ENCODE assay signal across 1 cellular context in the genomic region with DNA sequence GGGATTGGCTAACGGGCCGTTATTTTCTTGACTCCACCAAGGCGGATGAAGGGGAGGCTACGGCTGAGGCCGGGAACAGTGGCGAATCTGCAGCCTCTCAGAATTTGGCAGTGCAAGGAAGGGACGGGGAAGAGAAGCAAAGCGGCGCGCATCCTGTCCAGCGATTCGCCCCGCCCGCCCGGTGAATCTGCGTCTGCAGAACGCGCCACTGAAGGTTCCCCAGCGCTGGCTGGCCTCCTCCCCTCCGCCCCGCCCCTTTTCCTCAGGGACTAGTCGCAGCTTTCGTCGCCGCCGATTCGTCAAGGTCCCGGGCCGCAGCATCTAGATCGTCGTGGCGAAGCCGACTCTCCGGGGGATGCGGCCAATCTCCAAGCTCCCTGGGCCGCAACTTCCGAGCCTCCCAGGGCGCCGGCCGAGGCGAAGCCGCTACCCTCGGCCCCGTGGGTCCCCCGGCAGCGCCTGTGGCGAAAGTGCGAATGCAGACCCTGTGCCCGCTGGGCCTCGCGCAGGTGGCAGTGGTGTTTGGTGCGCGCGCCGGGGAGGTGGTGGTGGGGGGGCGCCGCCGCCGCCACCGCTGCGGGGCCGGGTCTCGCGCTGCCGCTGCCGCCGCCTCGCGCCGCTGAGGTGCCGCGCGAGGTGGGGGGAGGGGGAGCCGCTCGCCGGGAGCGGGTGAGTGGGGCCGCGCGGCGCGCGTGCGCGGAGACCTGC.
A peak's percentile ranks its signal among the peaks of the same experiment; 100 is the strongest.
TF ChIP-seq lines count a peak whose summit lies in the region.

A gene (plus strand): TSS at position 299 of the 708 bp plus-strand sequence. CDS start 978 bp downstream, outside the sequence.

TF ChIP-seq in K562, 482 proteins besides CTCF, POLR2A, EP300 and RAD21 (continued from another document):
- TF ChIP-seq, protein P1, sequence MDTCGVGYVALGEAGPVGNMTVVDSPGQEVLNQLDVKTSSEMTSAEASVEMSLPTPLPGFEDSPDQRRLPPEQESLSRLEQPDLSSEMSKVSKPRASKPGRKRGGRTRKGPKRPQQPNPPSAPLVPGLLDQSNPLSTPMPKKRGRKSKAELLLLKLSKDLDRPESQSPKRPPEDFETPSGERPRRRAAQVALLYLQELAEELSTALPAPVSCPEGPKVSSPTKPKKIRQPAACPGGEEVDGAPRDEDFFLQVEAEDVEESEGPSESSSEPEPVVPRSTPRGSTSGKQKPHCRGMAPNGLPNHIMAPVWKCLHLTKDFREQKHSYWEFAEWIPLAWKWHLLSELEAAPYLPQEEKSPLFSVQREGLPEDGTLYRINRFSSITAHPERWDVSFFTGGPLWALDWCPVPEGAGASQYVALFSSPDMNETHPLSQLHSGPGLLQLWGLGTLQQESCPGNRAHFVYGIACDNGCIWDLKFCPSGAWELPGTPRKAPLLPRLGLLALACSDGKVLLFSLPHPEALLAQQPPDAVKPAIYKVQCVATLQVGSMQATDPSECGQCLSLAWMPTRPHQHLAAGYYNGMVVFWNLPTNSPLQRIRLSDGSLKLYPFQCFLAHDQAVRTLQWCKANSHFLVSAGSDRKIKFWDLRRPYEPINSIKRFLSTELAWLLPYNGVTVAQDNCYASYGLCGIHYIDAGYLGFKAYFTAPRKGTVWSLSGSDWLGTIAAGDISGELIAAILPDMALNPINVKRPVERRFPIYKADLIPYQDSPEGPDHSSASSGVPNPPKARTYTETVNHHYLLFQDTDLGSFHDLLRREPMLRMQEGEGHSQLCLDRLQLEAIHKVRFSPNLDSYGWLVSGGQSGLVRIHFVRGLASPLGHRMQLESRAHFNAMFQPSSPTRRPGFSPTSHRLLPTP (IDR thresholded peaks at IDR 0.05; ENCODE audit: borderline replicate concordance, extremely low read depth, insufficient read length), result no peak
- TF ChIP-seq, protein P2, sequence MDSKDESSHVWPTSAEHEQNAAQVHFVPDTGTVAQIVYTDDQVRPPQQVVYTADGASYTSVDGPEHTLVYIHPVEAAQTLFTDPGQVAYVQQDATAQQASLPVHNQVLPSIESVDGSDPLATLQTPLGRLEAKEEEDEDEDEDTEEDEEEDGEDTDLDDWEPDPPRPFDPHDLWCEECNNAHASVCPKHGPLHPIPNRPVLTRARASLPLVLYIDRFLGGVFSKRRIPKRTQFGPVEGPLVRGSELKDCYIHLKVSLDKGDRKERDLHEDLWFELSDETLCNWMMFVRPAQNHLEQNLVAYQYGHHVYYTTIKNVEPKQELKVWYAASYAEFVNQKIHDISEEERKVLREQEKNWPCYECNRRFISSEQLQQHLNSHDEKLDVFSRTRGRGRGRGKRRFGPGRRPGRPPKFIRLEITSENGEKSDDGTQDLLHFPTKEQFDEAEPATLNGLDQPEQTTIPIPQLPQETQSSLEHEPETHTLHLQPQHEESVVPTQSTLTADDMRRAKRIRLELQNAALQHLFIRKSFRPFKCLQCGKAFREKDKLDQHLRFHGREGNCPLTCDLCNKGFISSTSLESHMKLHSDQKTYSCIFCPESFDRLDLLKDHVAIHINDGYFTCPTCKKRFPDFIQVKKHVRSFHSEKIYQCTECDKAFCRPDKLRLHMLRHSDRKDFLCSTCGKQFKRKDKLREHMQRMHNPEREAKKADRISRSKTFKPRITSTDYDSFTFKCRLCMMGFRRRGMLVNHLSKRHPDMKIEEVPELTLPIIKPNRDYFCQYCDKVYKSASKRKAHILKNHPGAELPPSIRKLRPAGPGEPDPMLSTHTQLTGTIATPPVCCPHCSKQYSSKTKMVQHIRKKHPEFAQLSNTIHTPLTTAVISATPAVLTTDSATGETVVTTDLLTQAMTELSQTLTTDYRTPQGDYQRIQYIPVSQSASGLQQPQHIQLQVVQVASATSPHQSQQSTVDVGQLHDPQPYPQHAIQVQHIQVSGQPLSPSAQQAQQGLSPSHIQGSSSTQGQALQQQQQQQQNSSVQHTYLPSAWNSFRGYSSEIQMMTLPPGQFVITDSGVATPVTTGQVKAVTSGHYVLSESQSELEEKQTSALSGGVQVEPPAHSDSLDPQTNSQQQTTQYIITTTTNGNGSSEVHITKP (IDR thresholded peaks at IDR 0.05; ENCODE audit: partially characterized antibody), result peak; percentile 66
